Comparison of ENCODE assay signal across 8 cellular contexts in the genomic region with DNA sequence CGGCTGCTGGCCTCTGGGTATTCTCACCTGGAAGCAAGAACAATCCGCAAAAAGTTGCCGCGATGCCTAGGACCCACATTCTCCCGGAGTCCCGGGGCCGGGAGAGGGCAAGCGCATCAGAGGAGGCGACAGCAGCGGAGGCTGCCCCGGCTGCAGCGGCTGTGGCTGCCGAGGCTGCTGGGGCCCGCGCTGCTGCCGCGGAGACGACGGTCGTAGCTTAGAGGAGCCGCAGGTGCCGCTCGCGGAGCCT. TPM values are rescaled to one million over a fixed set of nuclear protein-coding genes. Genes with fewer than 3 reads are reported as not detected.
DNase-seq lines count a peak whose midpoint lies in the region; ATAC-seq and TF ChIP-seq lines count a peak whose summit lies in the region.

No MANE protein-coding gene starts in this region.

- H3K27ac Mint-ChIP-seq in stimulated activated memory B cell treated with anti-CD40 and anti-IgM and Interleukin-4, amounts not matched to agents 10 μg/mL and 1 μg/mL and 100 μg/mL, for 72 hours = no peak overlapping the region
- H3K27ac Mint-ChIP-seq in activated naive CD4-positive, alpha-beta T cell treated with anti-CD3 and anti-CD28 coated beads, Interleukin-2, amount 50 U/mL, for 72 hours = no peak overlapping the region

- DNase-seq in astrocyte of the cerebellum (ENCODE audit: low read depth) = no peak
- no peak for DNase-seq in adrenal gland
- no peak for DNase-seq in activated naive CD4-positive, alpha-beta T cell treated with anti-CD3 and anti-CD28 coated beads, Interleukin-2, amount 50 U/mL, for 72 hours (ENCODE audit: low spot score in 2 of 2)
- no peak for DNase-seq in stimulated activated naive CD4-positive, alpha-beta T cell treated with Interleukin-2 at 50 U/mL for 16 hours (lab: John Stamatoyannopoulos, UW)

- in situ Hi-C loops in astrocyte of the cerebellum (cut with HindIII; ENCODE audit: low sequenced_read_pairs) = no loop called here

- H3K27ac ChIP-seq in HUES6 (ENCODE audit: low read depth, low read length) (no peak overlapping the region), iPS-20b (ENCODE audit: low read length) (no peak overlapping the region), adrenal gland (no peak overlapping the region)

- H3K9me3 ChIP-seq in HUES6 (ENCODE audit: control insufficient read depth, insufficient read depth, low read depth, low read length) (no peaks in the 10 kb centered on the region), iPS-20b (ENCODE audit: insufficient read depth, low read depth, low read length) (no peaks in the 10 kb centered on the region), adrenal gland (replicated peaks in 1 of 3) (peaks cover 0 to 4% (median 0%) of the 10 kb centered on the region in 3 donors)

- H3K27me3 ChIP-seq in HUES6 (ENCODE audit: control insufficient read depth, insufficient read depth, low read length) (peaks cover 66% of the 10 kb centered on the region), iPS-20b (ENCODE audit: insufficient read depth, low read length) (peaks cover 94% of the 10 kb centered on the region), adrenal gland (peaks cover 30% of the 10 kb centered on the region)

- 0 to 1% (median 0%) methylated on average over 2 to 24 of the region's 24 CpGs; no CpG with 5 or more reads in 1 of the 4 donors for WGBS in adrenal gland, 4 donors

- no peak for ATAC-seq in stimulated activated memory B cell treated with anti-CD40 and anti-IgM and Interleukin-4, amounts not matched to agents 10 μg/mL and 1 μg/mL and 100 μg/mL, for 72 hours
- no peak for ATAC-seq in activated naive CD4-positive, alpha-beta T cell treated with anti-CD3 and anti-CD28 coated beads, Interleukin-2, amount 50 U/mL, for 72 hours
- no peak for ATAC-seq in GM19023 (IDR thresholded peaks at IDR 0.05; ENCODE audit: unreplicated experiment)

- H3K36me3 Mint-ChIP-seq in stimulated activated memory B cell treated with anti-CD40 and anti-IgM and Interleukin-4, amounts not matched to agents 10 μg/mL and 1 μg/mL and 100 μg/mL, for 72 hours = no peaks in the 10 kb centered on the region
- H3K36me3 Mint-ChIP-seq in activated naive CD4-positive, alpha-beta T cell treated with anti-CD3 and anti-CD28 coated beads, Interleukin-2, amount 50 U/mL, for 72 hours = peaks cover 6% of the 10 kb centered on the region in 2 donors

- H3K4me3 ChIP-seq in HUES6 (ENCODE audit: low read depth, low read length) (peak overlapping the region; percentile 55), astrocyte of the cerebellum (ENCODE audit: low read depth, low read length) (peak overlapping the region; percentile 80), iPS-20b (ENCODE audit: low read length) (peak overlapping the region; percentile 80), adrenal gland (peak overlapping the region in 2 of 4 donors; percentile 4 to 53)

- H3K27me3 Mint-ChIP-seq in stimulated activated memory B cell treated with anti-CD40 and anti-IgM and Interleukin-4, amounts not matched to agents 10 μg/mL and 1 μg/mL and 100 μg/mL, for 72 hours = peaks cover 69% of the 10 kb centered on the region

- intact Hi-C loops in adrenal gland (cut with DNase I) = no loop called here

- TF ChIP-seq CTCF in astrocyte of the cerebellum (IDR thresholded peaks at IDR 0.05; ENCODE audit: low read depth, low read length, missing control alignments) (no peak), adrenal gland (IDR thresholded peaks at IDR 0.05) (no peak)

- TF ChIP-seq POLR2A in adrenal gland (IDR thresholded peaks at IDR 0.05) = no peak

- H3K9ac ChIP-seq in HUES6 (ENCODE audit: low read length) (peak overlapping the region; percentile 24), iPS-20b (ENCODE audit: low read depth, low read length) (no peak overlapping the region; the same call in 1 of the 2 replicates)

- H3K36me3 ChIP-seq in HUES6 (ENCODE audit: control insufficient read depth, insufficient read depth, low read length) (no peaks in the 10 kb centered on the region), iPS-20b (ENCODE audit: insufficient read depth, low read depth, low read length) (no peaks in the 10 kb centered on the region), adrenal gland (replicated peaks in 1 of 2) (no peaks in the 10 kb centered on the region)

- H3K4me1 ChIP-seq in HUES6 (ENCODE audit: control insufficient read depth, insufficient read depth, low read length) (peaks cover 9% of the 10 kb centered on the region; the same call in 1 of the 2 replicates), iPS-20b (ENCODE audit: insufficient read depth, low read length) (peaks cover 3% of the 10 kb centered on the region), adrenal gland (replicated peaks in 1 of 2) (peaks cover 19 to 20% of the 10 kb centered on the region in 2 donors)

- peak overlapping the region; percentile 39 for H3K4me3 Mint-ChIP-seq in stimulated activated memory B cell treated with anti-CD40 and anti-IgM and Interleukin-4, amounts not matched to agents 10 μg/mL and 1 μg/mL and 100 μg/mL, for 72 hours

- no peaks in the 10 kb centered on the region for H3K9me3 Mint-ChIP-seq in stimulated activated memory B cell treated with anti-CD40 and anti-IgM and Interleukin-4, amounts not matched to agents 10 μg/mL and 1 μg/mL and 100 μg/mL, for 72 hours
- no peaks in the 10 kb centered on the region for H3K9me3 Mint-ChIP-seq in activated naive CD4-positive, alpha-beta T cell treated with anti-CD3 and anti-CD28 coated beads, Interleukin-2, amount 50 U/mL, for 72 hours

- peaks cover 11% of the 10 kb centered on the region for H3K4me1 Mint-ChIP-seq in stimulated activated memory B cell treated with anti-CD40 and anti-IgM and Interleukin-4, amounts not matched to agents 10 μg/mL and 1 μg/mL and 100 μg/mL, for 72 hours

RNA-seq across cellular contexts. Expression of gene LYPD1, which starts 0.2 kb away (rescaled TPM):
- 1 to 10 TPM in 1 of 8 donors, under 1 TPM in 5, not detected in 2; 0.23 to 2.1 (median 0.50) TPM for total RNA-seq in adrenal gland
- 1 to 10 TPM in 2 of 3 donors, under 1 TPM in 1; 0.94 to 6.9 (median 3.0) TPM for polyA plus RNA-seq in adrenal gland
- total RNA-seq in activated naive CD4-positive, alpha-beta T cell treated with anti-CD3 and anti-CD28 coated beads, Interleukin-2, amount 50 U/mL, for 72 hours = not detected
